25 cellular contexts compared by ENCODE assay signal in genomic region chr12:109027767-109028166, GRCh38. TPM values are rescaled to one million over a fixed set of nuclear protein-coding genes. Genes with fewer than 3 reads are reported as not detected.
DNase-seq lines count a peak whose midpoint lies in the region; ATAC-seq and TF ChIP-seq lines count a peak whose summit lies in the region.
"Had no signal": no experiment of that assay in that cellular context is flagged by ENCODE, and none has a peak within 500 bp of the region (broad histone marks: within the 10 kb centered on the region; RNA-seq: fewer than 3 reads in every experiment).

No MANE protein-coding gene starts in this region.

- H3K4me3 Mint-ChIP-seq in activated CD8-positive, alpha-beta memory T cell treated with anti-CD3 and anti-CD28 coated beads, Interleukin-2, amount 10 ng/mL, durations not matched to agents 7 days and 5 days, result no peak overlapping the region
- no peak overlapping the region for H3K4me3 Mint-ChIP-seq in immature natural killer cell
- H3K4me3 Mint-ChIP-seq: activated naive CD8-positive, alpha-beta T cell treated with anti-CD3 and anti-CD28 coated beads, Interleukin-2, amount 10 ng/mL, durations not matched to agents 7 days and 5 days; activated T-helper 1 cell treated with anti-CD3 and anti-CD28 coated beads, Interleukin-12 subunit alpha, Interleukin-12 subunit beta, Interleukin-2, Interleukin-4 antibody, amounts not matched to agents 30 ng/mL and 10 ng/mL and 1 ng/mL, durations not matched to agents 14 hours and 24 hours and 36 hours; CD4-positive, alpha-beta memory T cell had no signal

- no peaks in the 10 kb centered on the region for H3K9me2 ChIP-seq in PC-3 (replicated peaks; ENCODE audit: low read length)

- no peak overlapping the region for H3K27ac Mint-ChIP-seq in activated CD8-positive, alpha-beta memory T cell treated with anti-CD3 and anti-CD28 coated beads, Interleukin-2, amount 10 ng/mL, durations not matched to agents 7 days and 5 days
- no peak overlapping the region for H3K27ac Mint-ChIP-seq in immature natural killer cell
- H3K27ac Mint-ChIP-seq: activated naive CD8-positive, alpha-beta T cell treated with anti-CD3 and anti-CD28 coated beads, Interleukin-2, amount 10 ng/mL, durations not matched to agents 7 days and 5 days; activated T-helper 1 cell treated with anti-CD3 and anti-CD28 coated beads, Interleukin-12 subunit alpha, Interleukin-12 subunit beta, Interleukin-2, Interleukin-4 antibody, amounts not matched to agents 30 ng/mL and 10 ng/mL and 1 ng/mL, durations not matched to agents 14 hours and 24 hours and 36 hours; CD4-positive, alpha-beta memory T cell had no signal

- H3K79me2 ChIP-seq in PC-3 (ENCODE audit: low read length), result no peaks in the 10 kb centered on the region

- no TSS peak for BruUV-seq in PC-3 (replicated peaks; lab: Mats Ljungman, UMichigan)

- peak; percentile 16 for DNase-seq in activated CD8-positive, alpha-beta memory T cell treated with anti-CD3 and anti-CD28 coated beads, Interleukin-2, amount 10 ng/mL, durations not matched to agents 7 days and 5 days
- DNase-seq in activated CD8-positive, alpha-beta memory T cell treated with anti-CD3 and anti-CD28 coated beads for 24 hours, result no peak
- DNase-seq in PC-3 (peak; percentile 52), fibroblast of mammary gland (ENCODE audit: low read depth) (peak; percentile 11), RKO (ENCODE audit: low spot score) (no peak), NCI-H345 treated with DMSO at 0.1 percent for 48 hours (lab: John Stamatoyannopoulos, UW; ENCODE audit: unreplicated experiment) (no peak), immature natural killer cell (no peak)
- DNase-seq: ACHN; activated CD4-positive, alpha-beta T cell treated with anti-CD3 and anti-CD28 coated beads for 1 hour; activated naive CD8-positive, alpha-beta T cell treated with anti-CD3 and anti-CD28 coated beads, Interleukin-2, amount 10 ng/mL, durations not matched to agents 7 days and 5 days; CD4-positive, alpha-beta memory T cell; DND-41; glutamatergic neuron; NCI-H146; NCI-H2171 treated with DMSO at 0.1 percent for 48 hours; nucleus accumbens; stimulated activated CD4-positive, alpha-beta T cell treated with anti-CD3 and anti-CD28 coated beads, Interleukin-12 subunit alpha, Interleukin-12 subunit beta, amount 100 ng/mL, for 4 hours had no signal

- no peaks in the 10 kb centered on the region for H3F3A ChIP-seq in PC-3 (ENCODE audit: low read length, unreplicated experiment)

- H3K4me3 ChIP-seq in PC-3 (ENCODE audit: low read length) (no peak overlapping the region), fibroblast of mammary gland (ENCODE audit: control insufficient read depth, low read depth, low read length) (no peak overlapping the region), gastroesophageal sphincter (no peak overlapping the region)
- H3K4me3 ChIP-seq: breast epithelium, suprapubic skin had no signal

- H3K9me3 Mint-ChIP-seq in activated CD8-positive, alpha-beta memory T cell treated with anti-CD3 and anti-CD28 coated beads, Interleukin-2, amount 10 ng/mL, durations not matched to agents 7 days and 5 days (ENCODE audit: low read depth), result no peaks in the 10 kb centered on the region
- H3K9me3 Mint-ChIP-seq in immature natural killer cell, result peaks cover 0 to 1% (median 0%) of the 10 kb centered on the region in 6 donors
- H3K9me3 Mint-ChIP-seq: activated naive CD8-positive, alpha-beta T cell treated with anti-CD3 and anti-CD28 coated beads, Interleukin-2, amount 10 ng/mL, durations not matched to agents 7 days and 5 days; activated T-helper 1 cell treated with anti-CD3 and anti-CD28 coated beads, Interleukin-12 subunit alpha, Interleukin-12 subunit beta, Interleukin-2, Interleukin-4 antibody, amounts not matched to agents 30 ng/mL and 10 ng/mL and 1 ng/mL, durations not matched to agents 14 hours and 24 hours and 36 hours had no signal

- TF ChIP-seq CTCF in PC-3 (conservative IDR thresholded peaks at IDR 0.05; ENCODE audit: low read depth, low read length), result no peak
- no peak for TF ChIP-seq CTCF in fibroblast of mammary gland (conservative IDR thresholded peaks at IDR 0.05; ENCODE audit: control insufficient read depth, insufficient read depth, low read depth, low read length)
- TF ChIP-seq CTCF in gastroesophageal sphincter (IDR thresholded peaks at IDR 0.05), result no peak

- 0 to 7% methylated on average over 1 of the region's 1 CpG for WGBS in gastroesophageal sphincter (ENCODE audit: low coverage in 1 of 2), 2 donors

- CTCF ChIA-PET in activated CD8-positive, alpha-beta memory T cell treated with anti-CD3 and anti-CD28 coated beads, Interleukin-2, amount 10 ng/mL, durations not matched to agents 7 days and 5 days (lab: Charles Lee), result no interaction called here
- CTCF ChIA-PET in PC-3 (lab: Charles Lee), result no interaction called here

- no peaks in the 10 kb centered on the region for H3K36me3 Mint-ChIP-seq in activated CD8-positive, alpha-beta memory T cell treated with anti-CD3 and anti-CD28 coated beads, Interleukin-2, amount 10 ng/mL, durations not matched to agents 7 days and 5 days
- no peaks in the 10 kb centered on the region for H3K36me3 Mint-ChIP-seq in immature natural killer cell
- H3K36me3 Mint-ChIP-seq: activated naive CD8-positive, alpha-beta T cell treated with anti-CD3 and anti-CD28 coated beads, Interleukin-2, amount 10 ng/mL, durations not matched to agents 7 days and 5 days had no signal

- POLR2A ChIA-PET in PC-3 (lab: Charles Lee; ENCODE audit: unreplicated experiment), result no interaction called here

- H3K36me3 ChIP-seq in PC-3 (ENCODE audit: low read depth, low read length) (no peaks in the 10 kb centered on the region), gastroesophageal sphincter (no peaks in the 10 kb centered on the region)
- H3K36me3 ChIP-seq: breast epithelium, suprapubic skin had no signal

- peaks cover 30% of the 10 kb centered on the region for H3K27me3 Mint-ChIP-seq in activated CD8-positive, alpha-beta memory T cell treated with anti-CD3 and anti-CD28 coated beads, Interleukin-2, amount 10 ng/mL, durations not matched to agents 7 days and 5 days
- peaks cover 2 to 10% (median 4%) of the 10 kb centered on the region in 3 donors for H3K27me3 Mint-ChIP-seq in immature natural killer cell (ENCODE audit: low read depth in 3 of 3)

- H3K27me3 ChIP-seq in PC-3 (ENCODE audit: low read length) (peaks cover 28% of the 10 kb centered on the region), gastroesophageal sphincter (peaks cover 15% of the 10 kb centered on the region)
- H3K27me3 ChIP-seq: suprapubic skin had no signal

- TF ChIP-seq POLR2A in gastroesophageal sphincter (IDR thresholded peaks at IDR 0.05), result no peak

- no peaks in the 10 kb centered on the region for H4K20me1 ChIP-seq in PC-3 (ENCODE audit: low read length)

- H3K4me1 Mint-ChIP-seq in activated CD8-positive, alpha-beta memory T cell treated with anti-CD3 and anti-CD28 coated beads, Interleukin-2, amount 10 ng/mL, durations not matched to agents 7 days and 5 days, result no peaks in the 10 kb centered on the region
- H3K4me1 Mint-ChIP-seq in immature natural killer cell, result no peaks in the 10 kb centered on the region
- H3K4me1 Mint-ChIP-seq: activated naive CD8-positive, alpha-beta T cell treated with anti-CD3 and anti-CD28 coated beads, Interleukin-2, amount 10 ng/mL, durations not matched to agents 7 days and 5 days; CD4-positive, alpha-beta memory T cell had no signal

- H3K9me3 ChIP-seq in PC-3 (ENCODE audit: low read length), result no peaks in the 10 kb centered on the region
- H3K9me3 ChIP-seq in gastroesophageal sphincter, result no peaks in the 10 kb centered on the region
- H3K9me3 ChIP-seq: breast epithelium, suprapubic skin had no signal

- H2AFZ ChIP-seq in PC-3 (ENCODE audit: low read length), result no peak overlapping the region

- H3K4me2 ChIP-seq in PC-3 (ENCODE audit: low read length), result no peak overlapping the region

- H3K4me1 ChIP-seq in PC-3 (ENCODE audit: insufficient read depth, low read length) (0 out of 2 replicates have a peak, but pooled peaks cover 6% of the 10 kb centered on the region), gastroesophageal sphincter (no peaks in the 10 kb centered on the region)
- H3K4me1 ChIP-seq: breast epithelium, suprapubic skin had no signal

- H3K9ac ChIP-seq in PC-3 (ENCODE audit: low read length), result no peak overlapping the region

- no peak for ATAC-seq in activated CD8-positive, alpha-beta memory T cell treated with anti-CD3 and anti-CD28 coated beads, Interleukin-2, amount 10 ng/mL, durations not matched to agents 7 days and 5 days
- ATAC-seq in PC-3 (peak; percentile 43), gastroesophageal sphincter (no peak)
- ATAC-seq: Panc1 had no signal

- intact Hi-C loops in PC-3 (cut with micrococcal nuclease), result no loop called here

- no peak for TF ChIP-seq EP300 in gastroesophageal sphincter (IDR thresholded peaks at IDR 0.05)

- no peak overlapping the region for H3K27ac ChIP-seq in PC-3 (ENCODE audit: low read length)
- no peak overlapping the region for H3K27ac ChIP-seq in gastroesophageal sphincter
- H3K27ac ChIP-seq: breast epithelium, suprapubic skin had no signal

RNA-seq across cellular contexts. Expression of gene SVOP, which starts 6.9 kb away (rescaled TPM):
- total RNA-seq in activated CD8-positive, alpha-beta memory T cell treated with anti-CD3 and anti-CD28 coated beads, Interleukin-2, amount 10 ng/mL, durations not matched to agents 7 days and 5 days, result not detected
- not detected in 2 replicates for total RNA-seq in PC-3 (2014; rRNA removed)
- under 1 TPM in 3 of 4 donors, not detected in 1; 0.07 to 0.13 (median 0.08) TPM for total RNA-seq in gastroesophageal sphincter
- not detected for polyA plus RNA-seq in immature natural killer cell
- total RNA-seq: activated naive CD8-positive, alpha-beta T cell treated with anti-CD3 and anti-CD28 coated beads, Interleukin-2, amount 10 ng/mL, durations not matched to agents 7 days and 5 days; activated T-helper 1 cell treated with anti-CD3 and anti-CD28 coated beads, Interleukin-12 subunit alpha, Interleukin-12 subunit beta, Interleukin-2, Interleukin-4 antibody, amounts not matched to agents 30 ng/mL and 10 ng/mL and 1 ng/mL, durations not matched to agents 14 hours and 24 hours and 36 hours; breast epithelium; CD4-positive, alpha-beta memory T cell; epithelial cell of proximal tubule; liver; renal cortical epithelial cell; suprapubic skin had no signal
- polyA plus RNA-seq: CD4-positive, alpha-beta memory T cell had no signal

RNA-seq across cellular contexts. Expression of gene USP30, which starts 24.6 kb away (rescaled TPM):
- total RNA-seq in activated CD8-positive, alpha-beta memory T cell treated with anti-CD3 and anti-CD28 coated beads, Interleukin-2, amount 10 ng/mL, durations not matched to agents 7 days and 5 days, result 1 to 10 TPM; 5.9 to 8.7 TPM
- total RNA-seq in PC-3 (2014; rRNA removed) (8.5 and 13.6 TPM in 2 replicates), gastroesophageal sphincter (10 to 100 TPM; 10.5 to 15.4 (median 14.2) TPM)
- polyA plus RNA-seq in immature natural killer cell, result 10 to 100 TPM; 10.2 to 17.5 (median 12.8) TPM

Comparison
In these comparisons a context has a peak if more than half of its experiments do, and no peak if none do; other contexts are left out.
1. DNase-seq: peak in activated CD8-positive, alpha-beta memory T cell treated with anti-CD3 and anti-CD28 coated beads, Interleukin-2, amount 10 ng/mL, durations not matched to agents 7 days and 5 days (single experiment), PC-3 (single experiment) and fibroblast of mammary gland (single experiment); none in activated CD8-positive, alpha-beta memory T cell treated with anti-CD3 and anti-CD28 coated beads for 24 hours (single experiment), RKO (single experiment), NCI-H345 treated with DMSO at 0.1 percent for 48 hours (single experiment) and immature natural killer cell (0 of 3).